ENCODE assay signal across 20 cellular contexts in the genomic region with DNA sequence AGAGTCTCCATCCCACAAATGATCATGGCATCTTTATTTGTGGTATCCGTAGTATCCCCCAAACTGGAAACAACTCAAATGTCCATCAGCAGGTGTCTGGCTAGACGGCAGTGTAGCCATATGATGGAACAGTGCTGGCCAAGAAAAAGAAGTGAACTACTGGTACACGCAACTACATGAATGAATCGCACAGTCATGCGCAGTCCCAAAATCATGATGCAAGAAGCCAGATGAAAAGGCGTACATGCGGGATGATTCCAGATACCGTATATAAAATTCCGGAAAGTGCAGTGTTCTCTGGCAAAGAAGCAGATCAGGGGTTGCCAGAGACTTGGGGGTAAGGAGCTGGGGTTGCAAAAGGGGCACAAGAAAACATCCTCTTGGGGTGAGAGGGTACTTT.
DNase-seq lines count a peak whose midpoint lies in the region; ATAC-seq, FAIRE-seq and TF ChIP-seq lines count a peak whose summit lies in the region.
"Had no signal": no experiment of that assay in that cellular context is flagged by ENCODE, and none has a peak within 500 bp of the region (broad histone marks: within the 10 kb centered on the region; RNA-seq: fewer than 3 reads in every experiment).

No MANE protein-coding gene starts in this region.

- TF ChIP-seq POLR2A in A549 (IDR thresholded peaks at IDR 0.05; ENCODE audit: low read length) = no peak

- no peaks in the 10 kb centered on the region for H3K36me3 ChIP-seq in PC-3 (ENCODE audit: low read depth, low read length)
- no peaks in the 10 kb centered on the region for H3K36me3 ChIP-seq in rectal smooth muscle tissue (ENCODE audit: control insufficient read depth, insufficient read depth, low read length)
- H3K36me3 ChIP-seq in colonic mucosa = no peaks in the 10 kb centered on the region
- H3K36me3 ChIP-seq in H7 (replicated peaks; ENCODE audit: control insufficient read depth, insufficient read depth, low read length) = no peaks in the 10 kb centered on the region

- no peak overlapping the region for H2AFZ ChIP-seq in PC-3 (ENCODE audit: low read length)
- H2AFZ ChIP-seq: GM23338 had no signal

- no peak for TF ChIP-seq EP300 in A549 (IDR thresholded peaks at IDR 0.05)

- no peaks in the 10 kb centered on the region for H4K20me1 ChIP-seq in PC-3 (ENCODE audit: low read length)

- H3K27me3 ChIP-seq in PC-3 (ENCODE audit: low read length) (no peaks in the 10 kb centered on the region), rectal smooth muscle tissue (ENCODE audit: control insufficient read depth, insufficient read depth, low read length) (no peaks in the 10 kb centered on the region), colonic mucosa (no peaks in the 10 kb centered on the region), H7 (ENCODE audit: control insufficient read depth, insufficient read depth, low read length) (no peaks in the 10 kb centered on the region)

- H3K9ac ChIP-seq in PC-3 (ENCODE audit: low read length) = no peak overlapping the region
- H3K9ac ChIP-seq in rectal smooth muscle tissue (ENCODE audit: low read length) = no peak overlapping the region
- no peak overlapping the region for H3K9ac ChIP-seq in colonic mucosa (ENCODE audit: low read depth in 2 of 2, low read length in 2 of 2)

- WGBS in A549 (ENCODE audit: missing lambda C conversion rate) = 96% methylated on average over 9 of the region's 9 CpGs

- intact Hi-C loops in PC-3 (cut with micrococcal nuclease) (no loop called here), colonic mucosa (cut with DNase I) (no loop called here)

- H3K9me3 ChIP-seq in A549 (no peaks in the 10 kb centered on the region), PC-3 (ENCODE audit: low read length) (no peaks in the 10 kb centered on the region), colonic mucosa (no peaks in the 10 kb centered on the region)

- no TSS peak for BruUV-seq in PC-3 (replicated peaks; lab: Mats Ljungman, UMichigan)

- H3K4me2 ChIP-seq in A549 (peak overlapping the region; percentile 64; the same call in 1 of the 3 replicates), PC-3 (ENCODE audit: low read length) (no peak overlapping the region)
- H3K4me2 ChIP-seq: GM23338 had no signal

- no peak for FAIRE-seq in A549 (lab: Jason Lieb, UNC)
- FAIRE-seq: A204.1, G401.6, GM12891, GM19239 had no signal

- peaks cover 55% of the 10 kb centered on the region for H3K4me1 ChIP-seq in A549
- peaks cover 56% of the 10 kb centered on the region for H3K4me1 ChIP-seq in PC-3 (ENCODE audit: insufficient read depth, low read length)
- H3K4me1 ChIP-seq in rectal smooth muscle tissue (ENCODE audit: control insufficient read depth, insufficient read depth, low read length) = peaks cover 42% of the 10 kb centered on the region
- no peaks in the 10 kb centered on the region for H3K4me1 ChIP-seq in colonic mucosa

- POLR2A ChIA-PET in A549 (lab: Yijun Ruan, JAX) = no interaction called here
- POLR2A ChIA-PET in PC-3 (lab: Charles Lee; ENCODE audit: unreplicated experiment) = no interaction called here

- DNase-seq in A549 (ENCODE audit: low read depth in 1 of 2, low spot score in 1 of 2) (no peak), PC-3 (no peak), coronary artery (ENCODE audit: low spot score) (no peak), pons (ENCODE audit: low spot score) (no peak), colonic mucosa (no peak), globus pallidus (ENCODE audit: low spot score) (no peak), H7 (no peak)
- DNase-seq: AML-193, DMS79 treated with DMSO at 0.1 percent for 48 hours, KG1, NCI-H1105, NCI-H1694 treated with DMSO at 0.1 percent for 48 hours, NCI-H446 had no signal

- CTCF ChIA-PET in A549 (lab: Yijun Ruan, JAX) = interaction anchor here (0.5 to 4.0 kb wide), 6 partner anchors 12 to 979 kb away, joined by 3 to 24 read pairs (median 5); a partner anchor contains a TSS
- CTCF ChIA-PET in PC-3 (lab: Charles Lee) = no interaction called here

- H3K79me2 ChIP-seq in PC-3 (ENCODE audit: low read length) = peaks cover 70% of the 10 kb centered on the region

- no peak for TF ChIP-seq CTCF in A549 (IDR thresholded peaks at IDR 0.05)
- no peak for TF ChIP-seq CTCF in PC-3 (conservative IDR thresholded peaks at IDR 0.05; ENCODE audit: low read depth, low read length)
- TF ChIP-seq CTCF in coronary artery (IDR thresholded peaks at IDR 0.05) = no peak
- TF ChIP-seq CTCF in colonic mucosa (IDR thresholded peaks at IDR 0.05) = no peak

- H3K27ac ChIP-seq in A549 = peak overlapping the region; percentile 67 to 86
- H3K27ac ChIP-seq in PC-3 (ENCODE audit: low read length) = peak overlapping the region; percentile 89
- peak overlapping the region; percentile 80 to 89 for H3K27ac ChIP-seq in coronary artery
- H3K27ac ChIP-seq in rectal smooth muscle tissue (ENCODE audit: low read depth, low read length) = peak overlapping the region; percentile 46
- no peak overlapping the region for H3K27ac ChIP-seq in colonic mucosa

- ATAC-seq in A549 = no peak
- no peak for ATAC-seq in PC-3
- ATAC-seq: GM23338, Right ventricle myocardium inferior had no signal

- peaks cover 6% of the 10 kb centered on the region for H3F3A ChIP-seq in PC-3 (ENCODE audit: low read length, unreplicated experiment)

- H3K4me3 ChIP-seq in A549 = no peak overlapping the region
- no peak overlapping the region for H3K4me3 ChIP-seq in PC-3 (ENCODE audit: low read length)
- H3K4me3 ChIP-seq in coronary artery = no peak overlapping the region
- no peak overlapping the region for H3K4me3 ChIP-seq in rectal smooth muscle tissue (ENCODE audit: low read length)
- H3K4me3 ChIP-seq in colonic mucosa = no peak overlapping the region
- H3K4me3 ChIP-seq in H7 (ENCODE audit: insufficient read depth, low read depth, low read length) = no peak overlapping the region
- H3K4me3 ChIP-seq: GM23338 had no signal

- no peaks in the 10 kb centered on the region for H3K9me2 ChIP-seq in PC-3 (replicated peaks; ENCODE audit: low read length)

- TF ChIP-seq RAD21 in A549 (conservative IDR thresholded peaks at IDR 0.05 in 1 of 2, IDR thresholded peaks at IDR 0.05 in 1 of 2) = no peak

TF ChIP-seq in A549, 52 proteins besides CTCF, POLR2A, EP300 and RAD21:
- TF ChIP-seq MAFK (IDR thresholded peaks at IDR 0.05; ENCODE audit: partially characterized antibody) (no peak), NFE2L2 (conservative IDR thresholded peaks at IDR 0.05; ENCODE audit: low read length) (0 out of 2 replicates have a peak, but pooled peaks have one; percentile 1)
